28 cellular contexts compared by ENCODE assay signal in genomic region chr6:103587722-103588121, GRCh38.
"Had no signal": no experiment of that assay in that cellular context is flagged by ENCODE, and none has a peak within 500 bp of the region (broad histone marks: within the 10 kb centered on the region; RNA-seq: fewer than 3 reads in every experiment).

No MANE protein-coding gene starts in this region.

- DNase-seq: natural killer cell; occipital lobe; ovary; posterior cingulate gyrus; psoas muscle; right cardiac atrium; spleen; stimulated activated CD4-positive, alpha-beta T cell treated with anti-CD3 and anti-CD28 coated beads, Interleukin-12 subunit alpha, Interleukin-12 subunit beta, amount 100 ng/mL, for 4 hours; stimulated activated CD4-positive, alpha-beta T cell treated with anti-CD3 and anti-CD28 coated beads, Interleukin-1b, Interleukin-23, amount 100 ng/mL, for 48 hours; stimulated activated CD4-positive, alpha-beta T cell treated with anti-CD3 and anti-CD28 coated beads, Interleukin-4, amount 100 ng/mL, for 1 hour; stimulated activated CD4-positive, alpha-beta T cell treated with anti-CD3 and anti-CD28 coated beads, Interleukin-4, amount 100 ng/mL, for 4 hours; stimulated activated CD8-positive, alpha-beta memory T cell treated with anti-CD3 and anti-CD28 coated beads, Interleukin-4, amount 100 ng/mL, for 48 hours; stimulated activated naive CD4-positive, alpha-beta T cell; stimulated activated naive CD8-positive, alpha-beta T cell treated with anti-CD3 and anti-CD28 coated beads, Interleukin-15, amount 100 ng/mL, for 72 hours; stimulated activated naive CD8-positive, alpha-beta T cell treated with anti-CD3 and anti-CD28 coated beads, Interleukin-15, Interleukin-2, amounts not matched to agents 100 U/mL and 50 U/mL, for 24 hours; substantia nigra; testis; tibial artery; transverse colon; upper lobe of right lung; uterus had no signal

- H3K27me3 ChIP-seq: neural progenitor cell, ovary, spleen, suprapubic skin, testis, tibial artery, transverse colon, upper lobe of right lung, uterus had no signal

- H3K4me1 ChIP-seq: neural progenitor cell, parathyroid adenoma, psoas muscle, spleen, suprapubic skin, testis, tibial artery, transverse colon, upper lobe of right lung, uterus had no signal

- H3K36me3 ChIP-seq: neural progenitor cell, ovary, spleen, suprapubic skin, tibial artery, transverse colon, upper lobe of right lung, uterus had no signal

- ATAC-seq: natural killer cell; psoas muscle; right cardiac atrium; sciatic nerve; stimulated activated memory B cell treated with anti-CD40 and anti-IgM and Interleukin-4, amounts not matched to agents 10 μg/mL and 1 μg/mL and 100 μg/mL, for 72 hours; stimulated activated naive CD8-positive, alpha-beta T cell treated with anti-CD3 and anti-CD28 coated beads, Interleukin-15, amount 100 ng/mL, for 72 hours; stimulated activated naive CD8-positive, alpha-beta T cell treated with anti-CD3 and anti-CD28 coated beads, Interleukin-15, Interleukin-2, amounts not matched to agents 100 U/mL and 50 U/mL, for 24 hours; upper lobe of right lung had no signal

- H3K79me2 ChIP-seq: parathyroid adenoma had no signal

- H3K27ac ChIP-seq: neural progenitor cell, ovary, parathyroid adenoma, psoas muscle, skin epidermis, spleen, suprapubic skin, testis, tibial artery, transverse colon, upper lobe of right lung, uterus had no signal

- H3K4me3 ChIP-seq: neural progenitor cell, ovary, psoas muscle, skin epidermis, smooth muscle cell, spleen, suprapubic skin, testis, tibial artery, transverse colon, upper lobe of right lung, uterus had no signal

- H2AFZ ChIP-seq: neural progenitor cell, parathyroid adenoma had no signal

- H3K4me2 ChIP-seq: neural progenitor cell, smooth muscle cell had no signal

- H3K9ac ChIP-seq: neural progenitor cell, parathyroid adenoma had no signal

- H3K9me3 ChIP-seq: ovary, psoas muscle, suprapubic skin, testis, tibial artery, transverse colon, upper lobe of right lung, uterus had no signal
